Comparison of ENCODE assay signal across 30 cellular contexts in the genomic region with DNA sequence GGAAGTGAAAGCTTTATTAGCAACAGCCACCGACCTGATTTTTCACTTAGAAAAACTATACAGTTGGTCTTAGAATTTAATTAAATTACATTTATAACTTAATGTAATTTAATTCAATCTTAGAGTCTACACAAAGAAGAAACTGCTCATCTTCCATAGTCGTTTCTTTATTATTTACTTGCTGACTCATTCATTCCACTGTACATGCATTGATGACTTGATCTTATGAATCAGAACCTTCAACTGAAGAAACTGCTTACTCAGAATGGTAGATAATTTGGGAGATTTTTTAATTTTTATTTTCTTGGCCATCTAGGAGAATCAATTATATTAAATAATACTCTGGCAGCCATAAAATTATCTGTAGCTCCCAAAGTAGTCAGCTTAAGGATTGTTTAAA.
DNase-seq lines count a peak whose midpoint lies in the region; ATAC-seq, FAIRE-seq and TF ChIP-seq lines count a peak whose summit lies in the region.
"Had no signal": no experiment of that assay in that cellular context is flagged by ENCODE, and none has a peak within 500 bp of the region (broad histone marks: within the 10 kb centered on the region; RNA-seq: fewer than 3 reads in every experiment).

No MANE protein-coding gene starts in this region.

- H3F3A ChIP-seq in PC-3 (ENCODE audit: low read length, unreplicated experiment): peaks cover 3% of the 10 kb centered on the region

- H3K4me2 ChIP-seq in PC-3 (ENCODE audit: low read length) (peak overlapping the region; percentile 64), keratinocyte (ENCODE audit: control insufficient read depth, extremely low read depth, insufficient read depth, low read depth, low read length) (no peak overlapping the region)

- DNase-seq in EH (ENCODE audit: low read depth) (peak; percentile 13), PC-3 (peak; percentile 87), choroid plexus epithelial cell (ENCODE audit: low read depth) (peak; percentile 5), keratinocyte (ENCODE audit: low read depth, low spot score) (peak; percentile 19), GM13976 (ENCODE audit: low spot score) (no peak)
- no peak for DNase-seq in activated CD4-positive, alpha-beta T cell treated with anti-CD3 and anti-CD28 coated beads for 1 hour
- DNase-seq: activated CD4-positive, alpha-beta memory T cell treated with anti-CD3 and anti-CD28 coated beads, Interleukin-2, amount 10 ng/mL, durations not matched to agents 7 days and 5 days; cerebellar nuclear complex; KG1; NCI-H1048; NCI-H187 treated with DMSO at 0.1 percent for 48 hours; NCI-H226; nephron progenitor cell; pancreas; right cardiac atrium; SHP77; stimulated activated naive CD8-positive, alpha-beta T cell treated with anti-CD3 and anti-CD28 coated beads, Interleukin-15, amount 100 ng/mL, for 72 hours; T-cell had no signal

- H3K4me3 ChIP-seq in PC-3 (ENCODE audit: low read length): no peak overlapping the region
- H3K4me3 ChIP-seq in choroid plexus epithelial cell (ENCODE audit: low read depth, low read length): no peak overlapping the region
- no peak overlapping the region for H3K4me3 ChIP-seq in keratinocyte (ENCODE audit: control insufficient read depth in 2 of 3, extremely low read depth in 1 of 3, insufficient read depth in 2 of 3, low read depth in 1 of 3, low read length in 3 of 3)
- H3K4me3 ChIP-seq: pancreas, tibial nerve had no signal

- H3K79me2 ChIP-seq in PC-3 (ENCODE audit: low read length) (no peaks in the 10 kb centered on the region), keratinocyte (ENCODE audit: control insufficient read depth, insufficient read depth, low read length) (no peaks in the 10 kb centered on the region)

- H3K9ac ChIP-seq in PC-3 (ENCODE audit: low read length) (0 out of 2 replicates have a peak overlapping the region, but pooled peaks have one; percentile 14), keratinocyte (ENCODE audit: control insufficient read depth, extremely low read depth, insufficient read depth, low read length) (no peak overlapping the region)

- CTCF ChIA-PET in PC-3 (lab: Charles Lee): no interaction called here

- POLR2A ChIA-PET in PC-3 (lab: Charles Lee; ENCODE audit: unreplicated experiment): no interaction called here

- in situ Hi-C loops in GM13976 (cut with MboI; ENCODE audit: low sequenced_read_pairs, unreplicated experiment): no loop called here

- H4K20me1 ChIP-seq in PC-3 (ENCODE audit: low read length): no peaks in the 10 kb centered on the region
- no peaks in the 10 kb centered on the region for H4K20me1 ChIP-seq in keratinocyte (ENCODE audit: control insufficient read depth, extremely low read depth, insufficient read depth, low read length)

- H3K36me3 ChIP-seq in PC-3 (ENCODE audit: low read depth, low read length) (no peaks in the 10 kb centered on the region), keratinocyte (ENCODE audit: control insufficient read depth in 2 of 2, extremely low read depth in 1 of 2, insufficient read depth in 2 of 2, low read length in 2 of 2) (no peaks in the 10 kb centered on the region)
- H3K36me3 ChIP-seq: pancreas, tibial nerve had no signal

- TF ChIP-seq CTCF in PC-3 (conservative IDR thresholded peaks at IDR 0.05; ENCODE audit: low read depth, low read length): no peak
- TF ChIP-seq CTCF in choroid plexus epithelial cell (conservative IDR thresholded peaks at IDR 0.05; ENCODE audit: low read depth, low read length): no peak
- no peak for TF ChIP-seq CTCF in keratinocyte (optimal IDR thresholded peaks at IDR 0.05 in 1 of 3, IDR thresholded peaks at IDR 0.05 in 1 of 3, conservative IDR thresholded peaks at IDR 0.05 in 1 of 3; ENCODE audit: extremely low read depth in 1 of 3, insufficient read depth in 2 of 3, low read length in 3 of 3)
- TF ChIP-seq CTCF in GM13976 (IDR thresholded peaks at IDR 0.05; ENCODE audit: borderline replicate concordance, control extremely low read depth, extremely low read depth, insufficient read depth, missing control alignments): no peak

- no peaks in the 10 kb centered on the region for H3K9me2 ChIP-seq in PC-3 (replicated peaks; ENCODE audit: low read length)

- H3K4me1 ChIP-seq in PC-3 (ENCODE audit: insufficient read depth, low read length): peaks cover 26% of the 10 kb centered on the region
- no peaks in the 10 kb centered on the region for H3K4me1 ChIP-seq in keratinocyte (ENCODE audit: control insufficient read depth, extremely low read depth, insufficient read depth, low read length)
- H3K4me1 ChIP-seq: pancreas, tibial nerve had no signal

- dilution Hi-C loops in keratinocyte (cut with MboI; ENCODE audit: extremely low pct_ligation_motif_present, low sequenced_read_pairs): no loop called here

- H3K27me3 ChIP-seq in PC-3 (ENCODE audit: low read length) (no peaks in the 10 kb centered on the region), keratinocyte (ENCODE audit: control insufficient read depth, extremely low read depth, insufficient read depth, low read length) (no peaks in the 10 kb centered on the region)
- H3K27me3 ChIP-seq: pancreas, tibial nerve had no signal

- H3K27ac ChIP-seq in PC-3 (ENCODE audit: low read length) (peak overlapping the region; percentile 74), keratinocyte (ENCODE audit: control insufficient read depth, insufficient read depth, low read length) (no peak overlapping the region)
- H3K27ac ChIP-seq: C4-2B, epithelial cell of prostate, pancreas, tibial nerve had no signal

- H3K9me1 ChIP-seq in keratinocyte (ENCODE audit: control insufficient read depth, extremely low read depth, insufficient read depth, low read length): no peaks in the 10 kb centered on the region

- intact Hi-C loops in PC-3 (cut with micrococcal nuclease): no loop called here

- H2AFZ ChIP-seq in PC-3 (ENCODE audit: low read length) (0 out of 2 replicates have a peak overlapping the region, but pooled peaks have one; percentile 15), keratinocyte (ENCODE audit: control insufficient read depth, low read length) (no peak overlapping the region)

- no TSS peak for BruUV-seq in PC-3 (replicated peaks; lab: Mats Ljungman, UMichigan)

- H3K9me3 ChIP-seq in PC-3 (ENCODE audit: low read length) (no peaks in the 10 kb centered on the region), keratinocyte (ENCODE audit: control insufficient read depth, low read depth, low read length) (no peaks in the 10 kb centered on the region)
- H3K9me3 ChIP-seq: pancreas, tibial nerve had no signal

- FAIRE-seq in keratinocyte (lab: Jason Lieb, UNC): no peak
- FAIRE-seq: astrocyte, D721Med, GM19239, islet of Langerhans had no signal

- ATAC-seq in PC-3 (peak; percentile 93), GM21381 (IDR thresholded peaks at IDR 0.05; ENCODE audit: unreplicated experiment) (no peak), HG03175 (IDR thresholded peaks at IDR 0.05; ENCODE audit: unreplicated experiment) (no peak)
- ATAC-seq: activated CD4-positive, CD25-positive, alpha-beta regulatory T cell treated with anti-CD3 and anti-CD28 coated beads, Interleukin-2, amount 50 U/mL, for 24 hours; activated naive CD4-positive, alpha-beta T cell treated with anti-CD3 and anti-CD28 coated beads, Interleukin-2, amount 50 U/mL, for 72 hours; HCT116; pancreas; right cardiac atrium; stimulated activated naive CD8-positive, alpha-beta T cell treated with anti-CD3 and anti-CD28 coated beads, Interleukin-15, amount 100 ng/mL, for 72 hours; T-cell had no signal

Comparison
In these comparisons a context has a peak if more than half of its experiments do, and no peak if none do; other contexts are left out.
1. DNase-seq: peak in EH (single experiment), PC-3 (single experiment), choroid plexus epithelial cell (single experiment) and keratinocyte (single experiment); none in activated CD4-positive, alpha-beta T cell treated with anti-CD3 and anti-CD28 coated beads for 1 hour (single experiment) and GM13976 (single experiment).